In the genomic region with DNA sequence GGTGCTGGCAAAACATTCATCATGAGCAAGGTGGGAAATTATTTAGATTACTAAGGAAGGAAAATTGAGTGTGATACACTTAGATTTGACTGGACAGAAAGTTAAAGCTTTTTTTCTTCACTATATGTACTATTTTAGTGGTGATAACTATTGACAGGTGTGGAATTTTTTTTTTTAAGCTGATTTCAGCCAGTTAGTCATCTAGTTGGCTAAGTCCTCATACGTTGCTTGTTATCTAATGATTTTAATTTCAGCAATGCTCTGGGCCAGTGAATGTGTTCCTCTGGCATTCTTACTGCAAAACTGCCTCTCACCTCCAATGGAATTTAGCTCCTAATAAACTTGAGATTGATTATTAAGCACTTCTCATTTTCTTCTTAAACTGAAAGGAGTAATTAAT, we compare ENCODE assay signal across 17 cellular contexts.
A peak's percentile ranks its signal among the peaks of the same experiment; 100 is the strongest.
DNase-seq lines count a peak whose midpoint lies in the region; ATAC-seq and TF ChIP-seq lines count a peak whose summit lies in the region.
"Had no signal": no experiment of that assay in that cellular context is flagged by ENCODE, and none has a peak within 500 bp of the region (broad histone marks: within the 10 kb centered on the region; RNA-seq: fewer than 3 reads in every experiment).

No MANE protein-coding gene starts in this region.

- TF ChIP-seq CTCF in tibial nerve (IDR thresholded peaks at IDR 0.05) (no peak), PC-9 (conservative IDR thresholded peaks at IDR 0.05) (no peak)

- H3K27me3 ChIP-seq in tibial nerve (no peaks in the 10 kb centered on the region), PC-9 (ENCODE audit: insufficient read depth, low read depth) (no peaks in the 10 kb centered on the region)
- H3K27me3 ChIP-seq: BLaER1 treated with 17β-estradiol and CSF1 and Interleukin-3, amounts not matched to agents 10 nM and 100 nM had no signal

- H3K9me2 ChIP-seq in PC-9 (ENCODE audit: insufficient read depth), result no peaks in the 10 kb centered on the region

- 54 to 65% methylated on average over 1 of the region's 1 CpG for WGBS in tibial nerve, 2 donors

- H3F3A ChIP-seq in PC-9 (ENCODE audit: insufficient read depth, low read depth), result no peaks in the 10 kb centered on the region

- H3K36me3 ChIP-seq in tibial nerve (no peaks in the 10 kb centered on the region), PC-9 (ENCODE audit: low read depth) (no peaks in the 10 kb centered on the region)
- H3K36me3 ChIP-seq: BLaER1 treated with 17β-estradiol and CSF1 and Interleukin-3, amounts not matched to agents 10 nM and 100 nM had no signal

- no peak for ATAC-seq in HG03045 (IDR thresholded peaks at IDR 0.05; ENCODE audit: unreplicated experiment)
- ATAC-seq: A549; CD8-positive, alpha-beta T cell had no signal

- no peaks in the 10 kb centered on the region for H3K79me2 ChIP-seq in PC-9 (ENCODE audit: low read depth)

- POLR2A ChIA-PET in PC-9 (lab: Charles Lee; ENCODE audit: unreplicated experiment), result interaction anchor here (0.7 kb wide), 1 partner anchor 10 kb away, joined by 5 read pairs; no protein-coding TSS in a partner anchor

- DNase-seq in LHCN-M2 (ENCODE audit: low read depth) (peak; percentile 62), NCI-H82 treated with DMSO at 0.1 percent for 48 hours (lab: John Stamatoyannopoulos, UW; ENCODE audit: unreplicated experiment) (peak; percentile 10), epithelial cell of prostate (ENCODE audit: low read depth, low spot score) (no peak), tibial nerve (ENCODE audit: low spot score in 2 of 2) (no peak), PC-9 (no peak)
- DNase-seq: AML-193; Caco-2; Calu3; CD4-positive, alpha-beta T cell; CD8-positive, alpha-beta T cell; DMS79 treated with DMSO at 0.1 percent for 48 hours; GF-D8 had no signal

- peak overlapping the region; percentile 9 for H3K27ac ChIP-seq in epithelial cell of prostate
- no peak overlapping the region for H3K27ac ChIP-seq in tibial nerve
- no peak overlapping the region for H3K27ac ChIP-seq in PC-9
- H3K27ac ChIP-seq: 22Rv1; A549; BLaER1 treated with 17β-estradiol and CSF1 and Interleukin-3, amounts not matched to agents 10 nM and 100 nM; C4-2B had no signal

- intact Hi-C loops in PC-9 (cut with micrococcal nuclease; ENCODE audit: unreplicated experiment), result no loop called here

- BruUV-seq in PC-9 (replicated peaks; lab: Mats Ljungman, UMichigan), result no TSS peak

- no peak for TF ChIP-seq EP300 in tibial nerve (IDR thresholded peaks at IDR 0.05)

- H3K9me3 ChIP-seq in tibial nerve, result no peaks in the 10 kb centered on the region
- no peaks in the 10 kb centered on the region for H3K9me3 ChIP-seq in PC-9 (ENCODE audit: insufficient read depth, low read depth)
- H3K9me3 ChIP-seq: A549, Caco-2 had no signal

- H3K4me3 ChIP-seq in tibial nerve (no peak overlapping the region), PC-9 (no peak overlapping the region)
- H3K4me3 ChIP-seq: A549; BLaER1 treated with 17β-estradiol and CSF1 and Interleukin-3, amounts not matched to agents 10 nM and 100 nM had no signal

- H3K4me1 ChIP-seq in tibial nerve, result no peaks in the 10 kb centered on the region
- H3K4me1 ChIP-seq in PC-9 (replicated peaks; ENCODE audit: insufficient read depth), result no peaks in the 10 kb centered on the region
- H3K4me1 ChIP-seq: A549, Caco-2 had no signal

- no peaks in the 10 kb centered on the region for H4K20me1 ChIP-seq in PC-9 (ENCODE audit: insufficient read depth)
- H4K20me1 ChIP-seq: BLaER1 treated with 17β-estradiol and CSF1 and Interleukin-3, amounts not matched to agents 10 nM and 100 nM had no signal

- CTCF ChIA-PET in PC-9 (lab: Charles Lee), result no interaction called here

- H3K4me2 ChIP-seq in PC-9, result no peak overlapping the region
- H3K4me2 ChIP-seq: A549; BLaER1 treated with 17β-estradiol and CSF1 and Interleukin-3, amounts not matched to agents 10 nM and 100 nM had no signal

- no peak for TF ChIP-seq POLR2A in tibial nerve (IDR thresholded peaks at IDR 0.05)

- H2AFZ ChIP-seq in PC-9, result no peak overlapping the region

Comparison
In these comparisons a context has a peak if more than half of its experiments do, and no peak if none do; other contexts are left out.
1. DNase-seq: peak in LHCN-M2 (single experiment) and NCI-H82 treated with DMSO at 0.1 percent for 48 hours (single experiment); none in epithelial cell of prostate (single experiment), tibial nerve (0 of 2) and PC-9 (0 of 2).